Comparison of ENCODE assay signal across 8 cellular contexts in genomic region chr17:77086433-77087010, GRCh38. TPM values are rescaled to one million over a fixed set of nuclear protein-coding genes. Genes with fewer than 3 reads are reported as not detected.
DNase-seq lines count a peak whose midpoint lies in the region; ATAC-seq and TF ChIP-seq lines count a peak whose summit lies in the region.

No MANE protein-coding gene starts in this region.

- H3K27ac ChIP-seq in Peyer's patch (no peak overlapping the region), neural progenitor cell (no peak overlapping the region)

- in situ Hi-C loops in KBM-7 (cut with MboI; ENCODE audit: low pct_unique_long_range_greater_than_20kb, low sequenced_read_pairs), result no loop called here

- H3K9me3 ChIP-seq in Peyer's patch, result no peaks in the 10 kb centered on the region
- H3K9me3 ChIP-seq in neural progenitor cell (ENCODE audit: low read depth), result no peaks in the 10 kb centered on the region

- H3K4me1 ChIP-seq in Peyer's patch (peaks cover 0 to 20% (median 7%) of the 10 kb centered on the region in 4 donors), neural progenitor cell (no peaks in the 10 kb centered on the region)

- TF ChIP-seq CTCF in Peyer's patch (IDR thresholded peaks at IDR 0.05), result peak; percentile 85 to 94 (median 90)
- TF ChIP-seq CTCF in neural progenitor cell (IDR thresholded peaks at IDR 0.05), result peak; percentile 93

- H3K9me3 Mint-ChIP-seq in neural progenitor cell, result no peaks in the 10 kb centered on the region
- no peaks in the 10 kb centered on the region for H3K9me3 Mint-ChIP-seq in stimulated activated naive CD8-positive, alpha-beta T cell treated with anti-CD3 and anti-CD28 coated beads, Interleukin-15, amount 100 ng/mL, for 72 hours

- DNase-seq in ELR (ENCODE audit: low read depth) (peak; percentile 91), KBM-7 (peak; percentile 67), Peyer's patch (peak; percentile 91 to 97 (median 94)), fibroblast of peridontal ligament (ENCODE audit: extremely low read depth) (peak; percentile 76), neural progenitor cell (ENCODE audit: low spot score) (peak; percentile 85)
- DNase-seq in activated T-helper 1 cell treated with anti-CD3 and anti-CD28 coated beads, Interleukin-2, amount 50 U/mL, for 16 hours (ENCODE audit: low read depth in 1 of 2, low spot score in 1 of 2), result peak; percentile 69 to 70
- DNase-seq in stimulated activated naive CD8-positive, alpha-beta T cell treated with anti-CD3 and anti-CD28 coated beads, Interleukin-15, amount 100 ng/mL, for 72 hours, result peak; percentile 78 to 79

- no peaks in the 10 kb centered on the region for H4K20me1 ChIP-seq in neural progenitor cell (ENCODE audit: low read depth)

- peak; percentile 48 for ATAC-seq in stimulated activated naive CD8-positive, alpha-beta T cell treated with anti-CD3 and anti-CD28 coated beads, Interleukin-15, amount 100 ng/mL, for 72 hours
- ATAC-seq in GM21717 (IDR thresholded peaks at IDR 0.05; ENCODE audit: unreplicated experiment), result no peak

- peaks cover 26% of the 10 kb centered on the region for H3K79me2 ChIP-seq in neural progenitor cell (ENCODE audit: low read depth)

- peaks cover 3% of the 10 kb centered on the region for H3K27me3 Mint-ChIP-seq in neural progenitor cell (ENCODE audit: insufficient read depth, low read depth)
- H3K27me3 Mint-ChIP-seq in stimulated activated naive CD8-positive, alpha-beta T cell treated with anti-CD3 and anti-CD28 coated beads, Interleukin-15, amount 100 ng/mL, for 72 hours, result peaks cover 18% of the 10 kb centered on the region

- peaks cover 23% of the 10 kb centered on the region for H3K4me1 Mint-ChIP-seq in neural progenitor cell
- H3K4me1 Mint-ChIP-seq in stimulated activated naive CD8-positive, alpha-beta T cell treated with anti-CD3 and anti-CD28 coated beads, Interleukin-15, amount 100 ng/mL, for 72 hours, result peaks cover 49% of the 10 kb centered on the region

- no peak for TF ChIP-seq POLR2A in Peyer's patch (IDR thresholded peaks at IDR 0.05)

- no peak overlapping the region for H3K4me3 Mint-ChIP-seq in neural progenitor cell
- peak overlapping the region; percentile 6 to 72 for H3K4me3 Mint-ChIP-seq in stimulated activated naive CD8-positive, alpha-beta T cell treated with anti-CD3 and anti-CD28 coated beads, Interleukin-15, amount 100 ng/mL, for 72 hours

- H3K4me2 ChIP-seq in neural progenitor cell, result peak overlapping the region; percentile 28

- H3F3A ChIP-seq in neural progenitor cell (ENCODE audit: low read depth), result peaks cover 7% of the 10 kb centered on the region

- H3K27me3 ChIP-seq in Peyer's patch, result no peaks in the 10 kb centered on the region
- no peaks in the 10 kb centered on the region for H3K27me3 ChIP-seq in neural progenitor cell

- peak overlapping the region; percentile 63 for H2AFZ ChIP-seq in neural progenitor cell (replicated peaks)

- H3K36me3 Mint-ChIP-seq in neural progenitor cell, result peaks cover 3% of the 10 kb centered on the region

- H3K4me3 ChIP-seq in Peyer's patch (no peak overlapping the region), neural progenitor cell (no peak overlapping the region)

- H3K36me3 ChIP-seq in Peyer's patch, result no peaks in the 10 kb centered on the region
- H3K36me3 ChIP-seq in neural progenitor cell, result no peaks in the 10 kb centered on the region

- peak overlapping the region; percentile 64 for H3K27ac Mint-ChIP-seq in neural progenitor cell
- peak overlapping the region in 1 of 2 donors; percentile 78 for H3K27ac Mint-ChIP-seq in stimulated activated naive CD8-positive, alpha-beta T cell treated with anti-CD3 and anti-CD28 coated beads, Interleukin-15, amount 100 ng/mL, for 72 hours

- no peak overlapping the region for H3K9ac ChIP-seq in neural progenitor cell

RNA-seq across cellular contexts. Expression of gene SEC14L1, which starts 54.2 kb away (rescaled TPM):
- total RNA-seq in Peyer's patch (100 to 1,000 TPM in 1 of 4 donors, 10 to 100 TPM in 3; 18.2 to 187 (median 46.5) TPM), neural progenitor cell (ENCODE audit: low replicate concordance) (60.6 and 75.0 TPM in 2 replicates)
